14 cellular contexts compared by ENCODE assay signal in genomic region chr5:56703962-56704361, GRCh38.
DNase-seq lines count a peak whose midpoint lies in the region; ATAC-seq and TF ChIP-seq lines count a peak whose summit lies in the region.
"Had no signal": no experiment of that assay in that cellular context is flagged by ENCODE, and none has a peak within 500 bp of the region (broad histone marks: within the 10 kb centered on the region; RNA-seq: fewer than 3 reads in every experiment).

No MANE protein-coding gene starts in this region.

- H3K27ac Mint-ChIP-seq in T-helper 2 cell treated with Interferon-gamma antibody and Interleukin-4, amounts not matched to agents 5 μg/mL and 100 μg/mL, for 36 hours = peak overlapping the region; percentile 33
- H3K27ac Mint-ChIP-seq in activated B cell treated with CpG ODN at 0.5 μM for 24 hours (peak overlapping the region; percentile 19), neural progenitor cell (peak overlapping the region; percentile 22), type B pancreatic cell (no peak overlapping the region)
- H3K27ac Mint-ChIP-seq: CD4-positive, alpha-beta T cell; GM23338 had no signal

- H3K27me3 ChIP-seq in neural progenitor cell = peaks cover 28% of the 10 kb centered on the region
- H3K27me3 ChIP-seq: BLaER1 treated with 17β-estradiol and CSF1 and Interleukin-3, amounts not matched to agents 10 nM and 100 nM had no signal

- DNase-seq in T-helper 2 cell treated with Interferon-gamma antibody and Interleukin-4, amounts not matched to agents 5 μg/mL and 100 μg/mL, for 36 hours (ENCODE audit: low spot score) = no peak
- DNase-seq in T-helper 2 cell (no peak), activated B cell treated with CpG ODN at 0.5 μM for 24 hours (no peak), neural progenitor cell (ENCODE audit: low spot score) (no peak), type B pancreatic cell (ENCODE audit: extremely low spot score, unreplicated experiment) (no peak), COLO829 (ENCODE audit: low spot score) (no peak), mesenteric fat pad (ENCODE audit: low spot score) (no peak)
- DNase-seq: CD4-positive, alpha-beta T cell; H7 had no signal

- no peak overlapping the region for H3K9ac ChIP-seq in neural progenitor cell
- H3K9ac ChIP-seq: BLaER1 treated with 17β-estradiol and CSF1 and Interleukin-3, amounts not matched to agents 10 nM and 100 nM had no signal

- H3F3A ChIP-seq in neural progenitor cell (ENCODE audit: low read depth) = peaks cover 14% of the 10 kb centered on the region

- H3K36me3 ChIP-seq in neural progenitor cell = no peaks in the 10 kb centered on the region
- H3K36me3 ChIP-seq: BLaER1 treated with 17β-estradiol and CSF1 and Interleukin-3, amounts not matched to agents 10 nM and 100 nM had no signal

- H3K9me3 ChIP-seq in neural progenitor cell (ENCODE audit: low read depth) = no peaks in the 10 kb centered on the region

- intact Hi-C loops in activated B cell treated with CpG ODN at 0.5 μM for 24 hours (cut with micrococcal nuclease) = no loop called here

- POLR2A ChIA-PET in activated B cell treated with CpG ODN at 0.5 μM for 24 hours (lab: Charles Lee) = interaction anchor here (0.9 to 1.2 kb wide), 2 partner anchors 31 to 34 kb away, joined by 3 to 4 read pairs; no protein-coding TSS in a partner anchor

- H3K4me2 ChIP-seq in neural progenitor cell = no peak overlapping the region
- H3K4me2 ChIP-seq: GM23338 had no signal

- CTCF ChIA-PET in activated B cell treated with CpG ODN at 0.5 μM for 24 hours (lab: Charles Lee) = no interaction called here

- peaks cover 21% of the 10 kb centered on the region for H3K27me3 Mint-ChIP-seq in T-helper 2 cell treated with Interferon-gamma antibody and Interleukin-4, amounts not matched to agents 5 μg/mL and 100 μg/mL, for 36 hours (ENCODE audit: low read depth)
- H3K27me3 Mint-ChIP-seq in activated B cell treated with CpG ODN at 0.5 μM for 24 hours (no peaks in the 10 kb centered on the region), neural progenitor cell (ENCODE audit: insufficient read depth, low read depth) (peaks cover 3% of the 10 kb centered on the region), type B pancreatic cell (no peaks in the 10 kb centered on the region)
- H3K27me3 Mint-ChIP-seq: CD4-positive, alpha-beta T cell had no signal

- no peak for ATAC-seq in activated B cell treated with CpG ODN at 0.5 μM for 24 hours (ENCODE audit: low read depth)
- no peak for ATAC-seq in GM18511 (IDR thresholded peaks at IDR 0.05; ENCODE audit: unreplicated experiment)
- ATAC-seq: GM12878, GM23338 had no signal

- no peak overlapping the region for H3K27ac ChIP-seq in neural progenitor cell
- H3K27ac ChIP-seq: 22Rv1; BLaER1 treated with 17β-estradiol and CSF1 and Interleukin-3, amounts not matched to agents 10 nM and 100 nM had no signal

- no peak overlapping the region for H2AFZ ChIP-seq in neural progenitor cell (replicated peaks)
- H2AFZ ChIP-seq: GM23338 had no signal

- no peaks in the 10 kb centered on the region for H3K79me2 ChIP-seq in neural progenitor cell (ENCODE audit: low read depth)

- peaks cover 30% of the 10 kb centered on the region for H3K4me1 Mint-ChIP-seq in T-helper 2 cell treated with Interferon-gamma antibody and Interleukin-4, amounts not matched to agents 5 μg/mL and 100 μg/mL, for 36 hours (ENCODE audit: low read depth)
- H3K4me1 Mint-ChIP-seq in activated B cell treated with CpG ODN at 0.5 μM for 24 hours = peaks cover 60% of the 10 kb centered on the region
- peaks cover 16% of the 10 kb centered on the region for H3K4me1 Mint-ChIP-seq in neural progenitor cell
- peaks cover 35% of the 10 kb centered on the region for H3K4me1 Mint-ChIP-seq in type B pancreatic cell (ENCODE audit: unreplicated experiment)

- TF ChIP-seq CTCF in activated B cell treated with CpG ODN at 0.5 μM for 24 hours (IDR thresholded peaks at IDR 0.05) = no peak
- no peak for TF ChIP-seq CTCF in neural progenitor cell (IDR thresholded peaks at IDR 0.05)
- TF ChIP-seq CTCF in type B pancreatic cell (conservative IDR thresholded peaks at IDR 0.05) = no peak

- peaks cover 13% of the 10 kb centered on the region for H3K4me1 ChIP-seq in neural progenitor cell

- H3K4me3 Mint-ChIP-seq in T-helper 2 cell treated with Interferon-gamma antibody and Interleukin-4, amounts not matched to agents 5 μg/mL and 100 μg/mL, for 36 hours = no peak overlapping the region
- H3K4me3 Mint-ChIP-seq in activated B cell treated with CpG ODN at 0.5 μM for 24 hours (no peak overlapping the region), neural progenitor cell (no peak overlapping the region), type B pancreatic cell (peak overlapping the region; percentile 10)
- H3K4me3 Mint-ChIP-seq: CD4-positive, alpha-beta T cell; GM23338 had no signal

- no peaks in the 10 kb centered on the region for H4K20me1 ChIP-seq in neural progenitor cell (ENCODE audit: low read depth)
- H4K20me1 ChIP-seq: BLaER1 treated with 17β-estradiol and CSF1 and Interleukin-3, amounts not matched to agents 10 nM and 100 nM had no signal

- no peak overlapping the region for H3K4me3 ChIP-seq in neural progenitor cell
- H3K4me3 ChIP-seq: BLaER1 treated with 17β-estradiol and CSF1 and Interleukin-3, amounts not matched to agents 10 nM and 100 nM; GM12878; GM23338 had no signal

- H3K9me3 Mint-ChIP-seq in T-helper 2 cell treated with Interferon-gamma antibody and Interleukin-4, amounts not matched to agents 5 μg/mL and 100 μg/mL, for 36 hours = peaks cover 10% of the 10 kb centered on the region
- no peaks in the 10 kb centered on the region for H3K9me3 Mint-ChIP-seq in activated B cell treated with CpG ODN at 0.5 μM for 24 hours
- H3K9me3 Mint-ChIP-seq in neural progenitor cell = peaks cover 9% of the 10 kb centered on the region
- H3K9me3 Mint-ChIP-seq in type B pancreatic cell = peaks cover 7% of the 10 kb centered on the region
- H3K9me3 Mint-ChIP-seq: CD4-positive, alpha-beta T cell; GM23338 had no signal

- H3K36me3 Mint-ChIP-seq in T-helper 2 cell treated with Interferon-gamma antibody and Interleukin-4, amounts not matched to agents 5 μg/mL and 100 μg/mL, for 36 hours (ENCODE audit: low read depth) = peaks cover 13% of the 10 kb centered on the region
- no peaks in the 10 kb centered on the region for H3K36me3 Mint-ChIP-seq in activated B cell treated with CpG ODN at 0.5 μM for 24 hours (ENCODE audit: low read depth)
- H3K36me3 Mint-ChIP-seq in neural progenitor cell = peaks cover 3% of the 10 kb centered on the region
- no peaks in the 10 kb centered on the region for H3K36me3 Mint-ChIP-seq in type B pancreatic cell
